Comparison of ENCODE assay signal across 10 cellular contexts in the genomic region with DNA sequence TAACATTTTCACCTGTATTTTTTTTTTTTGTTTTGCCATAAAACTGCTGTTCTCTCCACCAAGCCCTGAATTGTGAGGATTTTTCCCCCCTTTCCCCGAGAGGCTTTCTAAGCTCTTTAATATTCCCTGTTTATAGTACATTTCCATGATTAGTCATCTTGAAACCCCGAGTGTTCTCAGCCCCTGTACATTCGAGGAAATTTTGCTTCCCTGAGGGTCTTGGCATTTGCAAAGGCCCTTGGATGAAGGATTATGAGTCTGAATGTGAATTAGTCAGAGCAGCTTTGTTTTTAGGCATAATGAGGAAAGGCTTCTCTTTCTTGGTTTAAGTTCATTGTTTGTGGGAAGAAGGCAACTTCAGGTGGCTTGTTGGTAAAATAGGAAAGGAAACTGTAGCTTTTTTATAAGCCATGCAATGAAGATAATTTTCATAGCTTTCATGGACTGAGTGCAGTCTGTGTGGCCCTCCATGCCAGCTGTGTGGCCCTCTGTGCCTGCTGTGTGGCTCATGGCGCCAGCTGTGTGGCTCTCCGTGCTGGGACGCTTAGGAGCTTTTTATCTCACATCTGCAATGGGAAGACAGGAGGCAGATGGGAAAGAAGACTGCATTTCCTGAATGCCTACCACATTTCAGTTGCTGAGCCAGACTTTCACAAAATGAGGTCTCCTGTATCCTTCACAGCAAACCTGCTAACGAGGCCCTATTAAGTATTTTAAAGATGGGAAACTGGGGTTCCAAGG.
DNase-seq lines count a peak whose midpoint lies in the region; ATAC-seq and FAIRE-seq lines count a peak whose summit lies in the region.
"Had no signal": no experiment of that assay in that cellular context is flagged by ENCODE, and none has a peak within 500 bp of the region (broad histone marks: within the 10 kb centered on the region; RNA-seq: fewer than 3 reads in every experiment).

No MANE protein-coding gene starts in this region.

- no peaks in the 10 kb centered on the region for H3K27me3 ChIP-seq in HUES6 (ENCODE audit: control insufficient read depth, insufficient read depth, low read length)
- no peaks in the 10 kb centered on the region for H3K27me3 ChIP-seq in small intestine (ENCODE audit: control insufficient read depth in 2 of 2, insufficient read depth in 2 of 2, low read length in 2 of 2)

- H3K27me3 Mint-ChIP-seq in natural killer cell treated with Interleukin-12 subunit alpha and Interleukin-12 subunit beta and Interleukin-15 and Interleukin-18, amount 100 ng/mL, for 72 hours, result peaks cover 51 to 67% of the 10 kb centered on the region in 2 donors

- H3K4me1 ChIP-seq in HUES6 (ENCODE audit: control insufficient read depth, insufficient read depth, low read length) (peaks cover 78% of the 10 kb centered on the region), small intestine (ENCODE audit: control insufficient read depth in 2 of 2, insufficient read depth in 1 of 2, low read depth in 1 of 2, low read length in 1 of 2) (peaks cover 7 to 28% of the 10 kb centered on the region in 2 donors)

- H3K27ac ChIP-seq in HUES6 (ENCODE audit: low read depth, low read length), result peak overlapping the region; percentile 29
- H3K27ac ChIP-seq in small intestine (ENCODE audit: low read depth in 1 of 2, low read length in 1 of 2), result peak overlapping the region; percentile 17 to 68

- in situ Hi-C loops in ACHN (cut with HindIII; ENCODE audit: low pct_ligation_motif_present, low pct_unique_long_range_greater_than_20kb, low sequenced_read_pairs), result no loop called here

- ATAC-seq in natural killer cell treated with Interleukin-12 subunit alpha and Interleukin-12 subunit beta and Interleukin-15 and Interleukin-18, amount 100 ng/mL, for 72 hours, result no peak
- ATAC-seq: activated CD4-positive, CD25-positive, alpha-beta regulatory T cell treated with anti-CD3 and anti-CD28 coated beads, Interleukin-2, amount 50 U/mL, for 24 hours had no signal

- no peaks in the 10 kb centered on the region for H3K9me3 Mint-ChIP-seq in natural killer cell treated with Interleukin-12 subunit alpha and Interleukin-12 subunit beta and Interleukin-15 and Interleukin-18, amount 100 ng/mL, for 72 hours
- H3K9me3 Mint-ChIP-seq: central memory CD8-positive, alpha-beta T cell had no signal

- H3K36me3 Mint-ChIP-seq in natural killer cell treated with Interleukin-12 subunit alpha and Interleukin-12 subunit beta and Interleukin-15 and Interleukin-18, amount 100 ng/mL, for 72 hours, result no peaks in the 10 kb centered on the region

- H3K36me3 ChIP-seq in HUES6 (ENCODE audit: control insufficient read depth, insufficient read depth, low read length), result peaks cover 4% of the 10 kb centered on the region; the same call in 1 of the 2 replicates
- no peaks in the 10 kb centered on the region for H3K36me3 ChIP-seq in small intestine (ENCODE audit: control insufficient read depth in 2 of 2, insufficient read depth in 2 of 2, low read length in 2 of 2)

- H3K4me3 ChIP-seq in HUES6 (ENCODE audit: low read depth, low read length) (no peak overlapping the region), small intestine (ENCODE audit: low read depth in 1 of 2, low read length in 2 of 2) (no peak overlapping the region)

- no peak for FAIRE-seq in small intestine (lab: Jason Lieb, UNC)

- H3K27ac Mint-ChIP-seq in natural killer cell treated with Interleukin-12 subunit alpha and Interleukin-12 subunit beta and Interleukin-15 and Interleukin-18, amount 100 ng/mL, for 72 hours, result no peak overlapping the region

- H3K9me3 ChIP-seq in HUES6 (ENCODE audit: control insufficient read depth, insufficient read depth, low read depth, low read length) (no peaks in the 10 kb centered on the region), small intestine (ENCODE audit: control insufficient read depth, low read depth) (no peaks in the 10 kb centered on the region)

- DNase-seq in astrocyte of the hippocampus (ENCODE audit: low read depth, low spot score) (peak; percentile 85), iris pigment epithelial cell (ENCODE audit: low read depth) (peak; percentile 66), small intestine (no peak), HT-29 (ENCODE audit: low spot score) (no peak), ACHN (no peak), DMS153 (lab: John Stamatoyannopoulos, UW) (no peak)
- DNase-seq in natural killer cell treated with Interleukin-12 subunit alpha and Interleukin-12 subunit beta and Interleukin-15 and Interleukin-18, amount 100 ng/mL, for 72 hours (ENCODE audit: low spot score), result no peak

- H3K4me3 Mint-ChIP-seq in natural killer cell treated with Interleukin-12 subunit alpha and Interleukin-12 subunit beta and Interleukin-15 and Interleukin-18, amount 100 ng/mL, for 72 hours, result no peak overlapping the region
- H3K4me3 Mint-ChIP-seq: central memory CD8-positive, alpha-beta T cell had no signal

- 31 to 46% (median 37%) methylated on average over 7 of the region's 7 CpGs for WGBS in small intestine, 3 donors

- no peaks in the 10 kb centered on the region for H3K4me1 Mint-ChIP-seq in natural killer cell treated with Interleukin-12 subunit alpha and Interleukin-12 subunit beta and Interleukin-15 and Interleukin-18, amount 100 ng/mL, for 72 hours (ENCODE audit: low read depth in 2 of 2)
- H3K4me1 Mint-ChIP-seq: central memory CD8-positive, alpha-beta T cell had no signal

- no peak overlapping the region for H3K9ac ChIP-seq in HUES6 (ENCODE audit: low read length)

Comparison
In these comparisons a context has a peak if more than half of its experiments do, and no peak if none do; other contexts are left out.
1. DNase-seq: peak in astrocyte of the hippocampus (single experiment) and iris pigment epithelial cell (single experiment); none in small intestine (single experiment), natural killer cell treated with Interleukin-12 subunit alpha and Interleukin-12 subunit beta and Interleukin-15 and Interleukin-18, amount 100 ng/mL, for 72 hours (single experiment), HT-29 (single experiment), ACHN (single experiment) and DMS153 (single experiment).